In the genomic region with DNA sequence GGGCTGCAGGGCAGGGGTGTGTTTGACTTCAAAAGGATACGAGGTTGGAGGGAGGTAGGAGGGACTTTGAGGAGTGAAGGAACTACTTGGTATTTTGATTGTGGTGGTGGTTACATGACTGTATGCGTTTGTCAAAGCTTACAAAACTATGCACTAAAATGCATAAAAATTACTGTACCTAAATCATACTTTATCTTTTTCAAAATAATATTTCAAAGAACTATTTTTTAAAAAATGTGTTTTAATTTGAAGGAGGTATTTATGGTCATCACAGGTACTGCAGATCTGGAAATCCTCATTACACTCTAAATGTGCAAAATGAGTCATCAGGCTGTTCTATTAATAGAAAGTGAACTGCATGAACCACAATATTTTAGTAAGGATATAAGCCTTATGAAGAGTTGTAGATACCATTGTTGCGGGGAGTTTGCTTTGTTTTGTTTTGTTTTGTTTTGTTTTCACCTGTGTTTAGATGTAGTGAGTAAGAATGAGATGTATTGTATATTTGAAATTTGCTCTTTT, we compare ENCODE assay signal across 10 cellular contexts.
A peak's percentile ranks its signal among the peaks of the same experiment; 100 is the strongest.
DNase-seq lines count a peak whose midpoint lies in the region; ATAC-seq and TF ChIP-seq lines count a peak whose summit lies in the region.
"Had no signal": no experiment of that assay in that cellular context is flagged by ENCODE, and none has a peak within 500 bp of the region (broad histone marks: within the 10 kb centered on the region; RNA-seq: fewer than 3 reads in every experiment).

No MANE protein-coding gene starts in this region.

- no peaks in the 10 kb centered on the region for H3K79me2 ChIP-seq in PC-9 (ENCODE audit: low read depth)

- TF ChIP-seq CTCF in PC-9 (conservative IDR thresholded peaks at IDR 0.05): peak; percentile 43; the same call in 1 of the 2 replicates
- TF ChIP-seq CTCF in fibroblast of mammary gland (conservative IDR thresholded peaks at IDR 0.05; ENCODE audit: control insufficient read depth, insufficient read depth, low read depth, low read length): no peak
- no peak for TF ChIP-seq CTCF in upper lobe of right lung (IDR thresholded peaks at IDR 0.05)
- no peak for TF ChIP-seq CTCF in mucosa of descending colon (IDR thresholded peaks at IDR 0.05)

- no TSS peak for BruUV-seq in PC-9 (replicated peaks; lab: Mats Ljungman, UMichigan)

- H3K9me2 ChIP-seq in PC-9 (ENCODE audit: insufficient read depth): no peaks in the 10 kb centered on the region

- peak overlapping the region; percentile 30 for H3K4me2 ChIP-seq in PC-9

- DNase-seq in DMS 273 (lab: John Stamatoyannopoulos, UW; ENCODE audit: unreplicated experiment) (peak; percentile 32), DMS 273 treated with DMSO at 0.1 percent for 48 hours (lab: John Stamatoyannopoulos, UW) (no peak), PC-9 (peak in 1 of 2 experiments; percentile 76), fibroblast of mammary gland (ENCODE audit: low read depth) (peak; percentile 68), upper lobe of right lung (no peak), inferior parietal cortex (ENCODE audit: extremely low spot score) (no peak), mucosa of descending colon (no peak)

- H3K4me3 ChIP-seq in PC-9 (no peak overlapping the region), fibroblast of mammary gland (ENCODE audit: control insufficient read depth, low read depth, low read length) (no peak overlapping the region), upper lobe of right lung (no peak overlapping the region), mucosa of descending colon (no peak overlapping the region)
- H3K4me3 ChIP-seq: skin epidermis had no signal

- H3K27ac ChIP-seq in PC-9 (0 out of 2 replicates have a peak overlapping the region, but pooled peaks have one; percentile 4), upper lobe of right lung (no peak overlapping the region)
- H3K27ac ChIP-seq: 22Rv1, skin epidermis had no signal

- H3K4me1 ChIP-seq in PC-9 (replicated peaks; ENCODE audit: insufficient read depth): peaks cover 14% of the 10 kb centered on the region
- H3K4me1 ChIP-seq in upper lobe of right lung: no peaks in the 10 kb centered on the region
- no peaks in the 10 kb centered on the region for H3K4me1 ChIP-seq in mucosa of descending colon (ENCODE audit: low read depth)

- H2AFZ ChIP-seq in PC-9: no peak overlapping the region

- CTCF ChIA-PET in PC-9 (lab: Charles Lee): interaction anchor here (0.7 kb wide), 1 partner anchor 31 kb away, joined by 3 read pairs; no protein-coding TSS in a partner anchor

- H3K9me3 ChIP-seq in PC-9 (ENCODE audit: insufficient read depth, low read depth) (no peaks in the 10 kb centered on the region), upper lobe of right lung (no peaks in the 10 kb centered on the region), mucosa of descending colon (no peaks in the 10 kb centered on the region)

- peaks cover 6% of the 10 kb centered on the region for H3F3A ChIP-seq in PC-9 (ENCODE audit: insufficient read depth, low read depth)

- H3K27me3 ChIP-seq in PC-9 (ENCODE audit: insufficient read depth, low read depth) (no peaks in the 10 kb centered on the region), upper lobe of right lung (no peaks in the 10 kb centered on the region)

- no peaks in the 10 kb centered on the region for H4K20me1 ChIP-seq in PC-9 (ENCODE audit: insufficient read depth)

- intact Hi-C loops in PC-9 (cut with micrococcal nuclease; ENCODE audit: unreplicated experiment) (no loop called here), upper lobe of right lung (cut with DNase I) (no loop called here), mucosa of descending colon (cut with DNase I, micrococcal nuclease) (no loop called here)

- H3K36me3 ChIP-seq in PC-9 (ENCODE audit: low read depth) (no peaks in the 10 kb centered on the region), upper lobe of right lung (no peaks in the 10 kb centered on the region), mucosa of descending colon (ENCODE audit: low read depth) (no peaks in the 10 kb centered on the region)

- POLR2A ChIA-PET in PC-9 (lab: Charles Lee; ENCODE audit: unreplicated experiment): no interaction called here

- peak; percentile 50 for ATAC-seq in HG02840 (IDR thresholded peaks at IDR 0.05; ENCODE audit: low FRiP score, unreplicated experiment)
- ATAC-seq in upper lobe of right lung: peak; percentile 49
- no peak for ATAC-seq in mucosa of descending colon

Comparison
In these comparisons a context has a peak if more than half of its experiments do, and no peak if none do; other contexts are left out.
1. DNase-seq: peak in DMS 273 (single experiment) and fibroblast of mammary gland (single experiment); none in DMS 273 treated with DMSO at 0.1 percent for 48 hours (single experiment), upper lobe of right lung (single experiment), inferior parietal cortex (single experiment) and mucosa of descending colon (0 of 3).